8 cellular contexts compared by ENCODE assay signal in genomic region chr15:28977377-28978010, GRCh38.
DNase-seq lines count a peak whose midpoint lies in the region; ATAC-seq lines count a peak whose summit lies in the region.

No MANE protein-coding gene starts in this region.

- peaks cover 0 to 9% (median 0%) of the 10 kb centered on the region in 3 donors for H3K36me3 Mint-ChIP-seq in immature natural killer cell

- ATAC-seq in Right ventricle myocardium inferior (peak; percentile 65), HG03095 (IDR thresholded peaks at IDR 0.05; ENCODE audit: unreplicated experiment) (no peak)
- ATAC-seq in stimulated activated naive CD8-positive, alpha-beta T cell treated with anti-CD3 and anti-CD28 coated beads, Interleukin-15, Interleukin-2, amounts not matched to agents 100 U/mL and 50 U/mL, for 24 hours: no peak

- peaks cover 47 to 49% of the 10 kb centered on the region in 2 donors for H3K4me1 Mint-ChIP-seq in immature natural killer cell

- no peak overlapping the region for H3K4me3 Mint-ChIP-seq in immature natural killer cell

- H3K27ac Mint-ChIP-seq in immature natural killer cell: peak overlapping the region in 3 of 6 donors; percentile 20 to 92 (median 43)

- no peak for DNase-seq in Right ventricle myocardium inferior (ENCODE audit: missing footprints)
- no peak for DNase-seq in cardiac septum (ENCODE audit: low spot score)
- DNase-seq in T47D (ENCODE audit: low read depth in 1 of 2, low spot score in 1 of 2): peak; percentile 18 to 81
- DNase-seq in iris pigment epithelial cell (ENCODE audit: low read depth): peak; percentile 98
- DNase-seq in NCI-H146 (lab: John Stamatoyannopoulos, UW): no peak
- DNase-seq in stimulated activated naive CD8-positive, alpha-beta T cell treated with anti-CD3 and anti-CD28 coated beads, Interleukin-15, Interleukin-2, amounts not matched to agents 100 U/mL and 50 U/mL, for 24 hours: no peak
- DNase-seq in immature natural killer cell: no peak

- intact Hi-C loops in Right ventricle myocardium inferior (cut with DNase I) (loop anchor here (10.0 kb wide), 1 partner anchor 127 kb away; no protein-coding TSS in a partner anchor), cardiac septum (cut with DNase I) (loop anchor here (1.0 kb wide), 1 partner anchor 16 kb away; no protein-coding TSS in a partner anchor)

- H3K27me3 Mint-ChIP-seq in immature natural killer cell (ENCODE audit: low read depth in 3 of 3): peaks cover 0 to 3% (median 0%) of the 10 kb centered on the region in 3 donors

- no peaks in the 10 kb centered on the region for H3K9me3 Mint-ChIP-seq in immature natural killer cell

- in situ Hi-C loops in T47D (cut with HindIII; ENCODE audit: low pct_unique_long_range_greater_than_20kb, low sequenced_read_pairs): no loop called here

Comparison
In these comparisons a context has a peak if more than half of its experiments do, and no peak if none do; other contexts are left out.
1. DNase-seq: peak in T47D (2 of 2) and iris pigment epithelial cell (single experiment); none in Right ventricle myocardium inferior (single experiment), cardiac septum (single experiment), NCI-H146 (single experiment), stimulated activated naive CD8-positive, alpha-beta T cell treated with anti-CD3 and anti-CD28 coated beads, Interleukin-15, Interleukin-2, amounts not matched to agents 100 U/mL and 50 U/mL, for 24 hours (single experiment) and immature natural killer cell (0 of 3).